ENCODE assay signal across 16 cellular contexts in the genomic region with DNA sequence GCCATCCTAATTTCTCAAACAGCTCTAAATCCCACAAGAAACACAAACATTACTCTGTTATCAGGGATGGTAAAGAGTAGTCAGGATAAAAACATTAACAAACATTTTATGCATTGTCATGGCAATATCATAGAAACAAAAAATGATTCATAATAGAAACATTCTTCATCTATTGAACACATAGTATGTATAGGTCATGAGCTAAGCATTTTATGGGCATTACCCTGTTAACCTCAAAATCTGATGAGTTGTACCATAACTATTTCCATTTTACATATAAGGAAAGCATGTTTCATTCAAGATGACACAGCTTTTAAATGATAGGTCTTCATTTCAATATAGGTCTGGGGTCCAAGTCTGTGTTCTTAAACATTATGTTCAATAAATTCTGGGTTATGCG.
DNase-seq lines count a peak whose midpoint lies in the region; ATAC-seq, FAIRE-seq and TF ChIP-seq lines count a peak whose summit lies in the region.
"Had no signal": no experiment of that assay in that cellular context is flagged by ENCODE, and none has a peak within 500 bp of the region (broad histone marks: within the 10 kb centered on the region; RNA-seq: fewer than 3 reads in every experiment).

No MANE protein-coding gene starts in this region.

- H3K4me2 ChIP-seq in IMR-90 (ENCODE audit: low read depth, low read length), result no peak overlapping the region

- no peaks in the 10 kb centered on the region for H3K4me1 Mint-ChIP-seq in activated CD8-positive, alpha-beta T cell treated with anti-CD3 and anti-CD28 coated beads for 36 hours (ENCODE audit: low read depth)
- H3K4me1 Mint-ChIP-seq: immature natural killer cell had no signal

- H2AK5ac ChIP-seq in IMR-90 (ENCODE audit: low read depth, low read length), result no peak overlapping the region

- H3K79me2 ChIP-seq in ACC112 (ENCODE audit: control insufficient read depth, insufficient read depth, low read length, unreplicated experiment), result no peaks in the 10 kb centered on the region

- FAIRE-seq in GM12891 (lab: Jason Lieb, UNC), result no peak

- peak overlapping the region; percentile 96 for H3K27ac ChIP-seq in ACC112 (ENCODE audit: low read depth, low read length)
- H3K27ac ChIP-seq in IMR-90 (ENCODE audit: insufficient read depth, low read length), result no peak overlapping the region
- H3K27ac ChIP-seq: uterus had no signal

- peak; percentile 15; the same call in 1 of the 2 replicates for TF ChIP-seq POLR2A in IMR-90 (IDR thresholded peaks at IDR 0.05; ENCODE audit: low read depth, low read length)
- TF ChIP-seq POLR2A in GM12891 (IDR thresholded peaks at IDR 0.05; ENCODE audit: low read depth, low read length), result no peak

- peak overlapping the region; percentile 92 for H2BK5ac ChIP-seq in IMR-90 (ENCODE audit: low read depth, low read length, poor library complexity, severe bottlenecking)

- H3K56ac ChIP-seq in IMR-90 (ENCODE audit: extremely low read depth, insufficient read depth, low read length), result no peak overlapping the region

- no peak overlapping the region; the same call in 1 of the 2 replicates for H3K4ac ChIP-seq in IMR-90 (ENCODE audit: low read depth, low read length)

- no peak overlapping the region; the same call in 1 of the 2 replicates for H2BK20ac ChIP-seq in IMR-90 (ENCODE audit: low read depth, low read length)

- H2BK15ac ChIP-seq in IMR-90 (ENCODE audit: low read depth, low read length), result no peak overlapping the region

- H3K14ac ChIP-seq in IMR-90 (replicated peaks; ENCODE audit: low read depth, low read length), result no peak overlapping the region

- DNase-seq in IMR-90 (peak; percentile 92), amniotic epithelial cell (ENCODE audit: low read depth) (peak; percentile 68), fibroblast of the aortic adventitia (ENCODE audit: low read depth) (peak; percentile 69), GM12891 (ENCODE audit: insufficient read length, low spot score) (no peak)
- DNase-seq in activated CD8-positive, alpha-beta T cell treated with anti-CD3 and anti-CD28 coated beads for 36 hours, result no peak
- DNase-seq: activated CD4-positive, alpha-beta T cell treated with anti-CD3 and anti-CD28 coated beads for 1 hour; activated T-cell treated with anti-CD3 and anti-CD28 coated beads, Interleukin-2, amount 50 U/mL, for 1 hour; Caco-2; immature natural killer cell; nucleus accumbens; uterus had no signal

- H4K8ac ChIP-seq in IMR-90 (ENCODE audit: low read depth in 2 of 2, low read length in 2 of 2), result peak overlapping the region in 1 of 2 experiments; percentile 58; a peak in 1 of 4 replicates

- H2AFZ ChIP-seq in ACC112 (ENCODE audit: low read length, unreplicated experiment) (peak overlapping the region; percentile 5), IMR-90 (replicated peaks; ENCODE audit: low read length, poor library complexity) (no peak overlapping the region)

- TF ChIP-seq CTCF in IMR-90 (conservative IDR thresholded peaks at IDR 0.05; ENCODE audit: low read depth, low read length) (no peak), fibroblast of the aortic adventitia (IDR thresholded peaks at IDR 0.05; ENCODE audit: insufficient read depth, low read length) (no peak)
- TF ChIP-seq CTCF in activated CD8-positive, alpha-beta T cell treated with anti-CD3 and anti-CD28 coated beads for 36 hours (IDR thresholded peaks at IDR 0.05), result no peak

- no peak overlapping the region for H3K27ac Mint-ChIP-seq in activated CD8-positive, alpha-beta T cell treated with anti-CD3 and anti-CD28 coated beads for 36 hours
- H3K27ac Mint-ChIP-seq: dendritic cell treated with granulocyte-macrophage colony-stimulating factor and Interleukin-4, amounts not matched to agents 40 ng/mL and 50 ng/mL, for 4 days; immature natural killer cell; T-helper 1 cell treated with Interleukin-12 subunit alpha and Interleukin-12 subunit beta and Interleukin-4 antibody, amounts not matched to agents 30 μg/mL and 1 μg/mL, for 36 hours had no signal

- CTCF ChIA-PET in IMR-90 (lab: Yijun Ruan, JAX), result interaction anchor here (0.6 to 0.8 kb wide), 2 partner anchors 140 to 1285 kb away, joined by 3 read pairs; no protein-coding TSS in a partner anchor
- CTCF ChIA-PET in activated CD8-positive, alpha-beta T cell treated with anti-CD3 and anti-CD28 coated beads for 36 hours (lab: Charles Lee), result no interaction called here

- peaks cover 13% of the 10 kb centered on the region; the same call in 1 of the 2 replicates for H3K9me1 ChIP-seq in IMR-90 (ENCODE audit: insufficient read depth, low read length)

- no peak overlapping the region for H3K4me3 Mint-ChIP-seq in activated CD8-positive, alpha-beta T cell treated with anti-CD3 and anti-CD28 coated beads for 36 hours
- H3K4me3 Mint-ChIP-seq: dendritic cell treated with granulocyte-macrophage colony-stimulating factor and Interleukin-4, amounts not matched to agents 40 ng/mL and 50 ng/mL, for 4 days; immature natural killer cell; T-helper 1 cell treated with Interleukin-12 subunit alpha and Interleukin-12 subunit beta and Interleukin-4 antibody, amounts not matched to agents 30 μg/mL and 1 μg/mL, for 36 hours had no signal

- WGBS in IMR-90 (ENCODE audit: extremely low coverage in 2 of 2, insufficient read length in 1 of 2), 2 experiments, result no CpG with 5 or more reads among the region's 1 CpG

- no peak overlapping the region for H2BK120ac ChIP-seq in IMR-90 (ENCODE audit: low read depth, low read length)

- H3K23ac ChIP-seq in IMR-90 (ENCODE audit: low read depth, low read length), result no peak overlapping the region

- no peaks in the 10 kb centered on the region for H3K27me3 ChIP-seq in ACC112 (ENCODE audit: insufficient read depth, low read length)
- no peaks in the 10 kb centered on the region for H3K27me3 ChIP-seq in IMR-90 (ENCODE audit: control insufficient read depth, insufficient read depth, low read length)
- H3K27me3 ChIP-seq: uterus had no signal

- H2AK9ac ChIP-seq in IMR-90 (replicated peaks; ENCODE audit: low read depth, low read length, poor library complexity), result no peak overlapping the region

- H3K79me1 ChIP-seq in IMR-90 (ENCODE audit: low read depth in 1 of 2, low read length in 2 of 2), result no peaks in the 10 kb centered on the region

- peak; percentile 63 for ATAC-seq in IMR-90 (ENCODE audit: low read depth)
- no peak for ATAC-seq in activated CD4-positive, CD25-positive, alpha-beta regulatory T cell treated with anti-CD3 and anti-CD28 coated beads, Interleukin-2, amount 50 U/mL, for 24 hours
- no peak for ATAC-seq in activated CD8-positive, alpha-beta T cell treated with anti-CD3 and anti-CD28 coated beads for 36 hours
- no peak for ATAC-seq in GM18873 (IDR thresholded peaks at IDR 0.05; ENCODE audit: low FRiP score, unreplicated experiment)

- peaks cover 22% of the 10 kb centered on the region for H3K9me3 Mint-ChIP-seq in activated CD8-positive, alpha-beta T cell treated with anti-CD3 and anti-CD28 coated beads for 36 hours

- intact Hi-C loops in IMR-90 (cut with micrococcal nuclease), result loop anchor here (10.0 kb wide), 1 partner anchor 398 kb away; no protein-coding TSS in a partner anchor
- intact Hi-C loops in activated CD8-positive, alpha-beta T cell treated with anti-CD3 and anti-CD28 coated beads for 36 hours (cut with micrococcal nuclease), result no loop called here

- BruUV-seq in IMR-90 (replicated peaks; lab: Mats Ljungman, UMichigan), result no TSS peak

- H3K36me3 ChIP-seq in ACC112 (ENCODE audit: insufficient read depth, low read length) (peaks cover 7% of the 10 kb centered on the region; the same call in 1 of the 2 replicates), IMR-90 (ENCODE audit: control insufficient read depth, insufficient read depth, low read length) (no peaks in the 10 kb centered on the region)
- H3K36me3 ChIP-seq: uterus had no signal

- no peak overlapping the region; the same call in 1 of the 2 replicates for H3K18ac ChIP-seq in IMR-90 (ENCODE audit: low read depth, low read length)

- in situ Hi-C loops in IMR-90 (cut with MboI; ENCODE audit: low sequenced_read_pairs), result loop anchor here (25.0 kb wide), 2 partner anchors 320 to 1095 kb away; no protein-coding TSS in a partner anchor

- H4K20me1 ChIP-seq in IMR-90 (ENCODE audit: insufficient read depth, low read length), result no peaks in the 10 kb centered on the region; the same call in 1 of the 2 replicates

- no peaks in the 10 kb centered on the region for H3K36me3 Mint-ChIP-seq in activated CD8-positive, alpha-beta T cell treated with anti-CD3 and anti-CD28 coated beads for 36 hours (ENCODE audit: low read depth)
- H3K36me3 Mint-ChIP-seq: immature natural killer cell had no signal

- no peak overlapping the region for H3K9ac ChIP-seq in IMR-90 (ENCODE audit: low read depth, low read length)

- peaks cover 50% of the 10 kb centered on the region for H3K4me1 ChIP-seq in ACC112 (ENCODE audit: control insufficient read depth, insufficient read depth, low read length, unreplicated experiment)
- H3K4me1 ChIP-seq in IMR-90 (ENCODE audit: control insufficient read depth, insufficient read depth, low read length), result peaks cover 7% of the 10 kb centered on the region
- H3K4me1 ChIP-seq: Caco-2, uterus had no signal

- H3K27me3 Mint-ChIP-seq in activated CD8-positive, alpha-beta T cell treated with anti-CD3 and anti-CD28 coated beads for 36 hours, result no peaks in the 10 kb centered on the region
- H3K27me3 Mint-ChIP-seq: dendritic cell treated with granulocyte-macrophage colony-stimulating factor and Interleukin-4, amounts not matched to agents 40 ng/mL and 50 ng/mL, for 4 days had no signal

- no peak overlapping the region for H4K91ac ChIP-seq in IMR-90 (ENCODE audit: insufficient read depth, low read depth, low read length)

- H3K4me3 ChIP-seq in ACC112 (ENCODE audit: low read depth, low read length) (peak overlapping the region; percentile 15; the same call in 1 of the 2 replicates), IMR-90 (ENCODE audit: insufficient read depth, low read depth, low read length) (no peak overlapping the region), fibroblast of the aortic adventitia (ENCODE audit: low read depth, low read length) (no peak overlapping the region)
- H3K4me3 ChIP-seq: uterus had no signal

- peaks cover 9% of the 10 kb centered on the region for H3K9me3 ChIP-seq in IMR-90 (ENCODE audit: control insufficient read depth, insufficient read depth, low read length)
- H3K9me3 ChIP-seq: uterus had no signal

- dilution Hi-C loops in IMR-90 (cut with HindIII; ENCODE audit: low sequenced_read_pairs, unreplicated experiment), result no loop called here

- POLR2A ChIA-PET in IMR-90 (lab: Charles Lee; ENCODE audit: unreplicated experiment), result no interaction called here
- POLR2A ChIA-PET in activated CD8-positive, alpha-beta T cell treated with anti-CD3 and anti-CD28 coated beads for 36 hours (lab: Charles Lee), result no interaction called here

- no peak overlapping the region for H4K5ac ChIP-seq in IMR-90 (ENCODE audit: low read depth, low read length)

- peak; percentile 21; the same call in 1 of the 2 replicates for TF ChIP-seq RAD21 in IMR-90 (IDR thresholded peaks at IDR 0.05; ENCODE audit: low read length)

TF ChIP-seq in IMR-90, 13 proteins besides CTCF, POLR2A, EP300 and RAD21 (continues in another document):
- TF ChIP-seq NFE2L2 (IDR thresholded peaks at IDR 0.05; ENCODE audit: low read depth, low read length), result peak; percentile 86
- TF ChIP-seq FOS (IDR thresholded peaks at IDR 0.05; ENCODE audit: low read depth, low read length), result peak; percentile 75

TF ChIP-seq in GM12891, 5 proteins besides CTCF, POLR2A, EP300 and RAD21 (continues in another document):
- TF ChIP-seq POU2F2 (IDR thresholded peaks at IDR 0.05; ENCODE audit: low read depth, low read length) (no peak), SPI1 (IDR thresholded peaks at IDR 0.05; ENCODE audit: low read depth, low read length) (no peak)

Comparison
In these comparisons a context has a peak if more than half of its experiments do, and no peak if none do; other contexts are left out.
1. DNase-seq: peak in IMR-90 (single experiment), amniotic epithelial cell (single experiment) and fibroblast of the aortic adventitia (single experiment); none in GM12891 (single experiment) and activated CD8-positive, alpha-beta T cell treated with anti-CD3 and anti-CD28 coated beads for 36 hours (single experiment).